ENCODE assay signal across 8 cellular contexts in the genomic region with DNA sequence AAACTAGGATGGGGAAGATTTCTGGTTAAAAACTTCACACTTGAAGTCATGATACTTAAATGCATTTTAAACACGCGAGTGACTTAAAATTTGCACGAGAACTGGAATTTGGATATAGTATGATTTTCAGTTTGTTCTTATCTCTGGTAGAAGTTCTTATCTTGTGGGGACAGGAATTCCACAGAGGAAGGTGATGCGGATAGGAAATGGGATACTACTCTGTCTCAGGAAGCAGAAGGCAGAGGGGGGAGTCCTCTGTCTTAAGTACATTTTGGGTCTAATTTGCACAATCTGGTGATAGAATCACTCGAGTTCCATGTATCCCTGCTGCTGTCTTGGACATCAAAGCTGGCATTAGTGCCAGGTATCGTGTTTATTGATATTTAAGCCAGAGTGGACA. TPM values are rescaled to one million over a fixed set of nuclear protein-coding genes. Genes with fewer than 3 reads are reported as not detected.
"Had no signal": no experiment of that assay in that cellular context is flagged by ENCODE, and none has a peak within 500 bp of the region (broad histone marks: within the 10 kb centered on the region; RNA-seq: fewer than 3 reads in every experiment).

No MANE protein-coding gene starts in this region.

- H3K4me2 ChIP-seq: GM23338 had no signal

- DNase-seq: H9, HCEC 1CT, IMR-90 had no signal

- FAIRE-seq: H1, H54, HTR-8/SVneo had no signal

- H2AFZ ChIP-seq: GM23338 had no signal

- H3K4me3 ChIP-seq: GM23338 had no signal

RNA-seq across cellular contexts. Expression of a gene that starts 53.3 kb away (rescaled TPM):
- total RNA-seq: H9, HT-29, IMR-90 had no signal
- polyA plus RNA-seq: IMR-90 had no signal
